ENCODE assay signal across 8 cellular contexts in genomic region chr2:158024288-158024898, GRCh38.
A peak's percentile ranks its signal among the peaks of the same experiment; 100 is the strongest.
DNase-seq lines count a peak whose midpoint lies in the region; ATAC-seq and TF ChIP-seq lines count a peak whose summit lies in the region.

No MANE protein-coding gene starts in this region.

- no peaks in the 10 kb centered on the region for H3K4me1 ChIP-seq in vagina

- no peak for TF ChIP-seq POLR2A in vagina (IDR thresholded peaks at IDR 0.05)

- peak in 1 of 3 donors; percentile 31 for TF ChIP-seq CTCF in omental fat pad (IDR thresholded peaks at IDR 0.05)
- TF ChIP-seq CTCF in vagina (IDR thresholded peaks at IDR 0.05): peak; percentile 61 to 82 (median 61)

- peak; percentile 62 for DNase-seq in Right ventricle myocardium superior
- DNase-seq in Right ventricle myocardium inferior (ENCODE audit: missing footprints): no peak
- DNase-seq in NCI-H748 treated with DMSO at 0.1 percent for 48 hours (lab: John Stamatoyannopoulos, UW): peak; percentile 30
- DNase-seq in activated T-cell treated with anti-CD3 and anti-CD28 coated beads for 1 hour (ENCODE audit: low read depth): peak; percentile 39
- peak; percentile 42 for DNase-seq in fibroblast of gingiva (ENCODE audit: low read depth)
- DNase-seq in omental fat pad (ENCODE audit: low spot score): peak; percentile 35
- DNase-seq in vagina (ENCODE audit: extremely low spot score in 2 of 2): no peak

- ATAC-seq in Right ventricle myocardium superior (ENCODE audit: poor library complexity) (peak; percentile 56), Right ventricle myocardium inferior (no peak), HG02973 (IDR thresholded peaks at IDR 0.05; ENCODE audit: unreplicated experiment) (peak; percentile 77), omental fat pad (ENCODE audit: low FRiP score) (no peak)

- H3K36me3 ChIP-seq in vagina: no peaks in the 10 kb centered on the region

- no peak overlapping the region for H3K27ac ChIP-seq in vagina

- H3K27me3 ChIP-seq in vagina: no peaks in the 10 kb centered on the region

- H3K4me3 ChIP-seq in vagina: no peak overlapping the region

- intact Hi-C loops in Right ventricle myocardium superior (cut with DNase I): loop anchor here (5.0 kb wide), 1 partner anchor 728 kb away; no protein-coding TSS in a partner anchor
- intact Hi-C loops in Right ventricle myocardium inferior (cut with DNase I): no loop called here
- intact Hi-C loops in vagina (cut with DNase I): loop anchor here (10.0 kb wide), 1 partner anchor 720 kb away; no protein-coding TSS in a partner anchor

- H3K9me3 ChIP-seq in vagina: no peaks in the 10 kb centered on the region

Comparison
In these comparisons a context has a peak if more than half of its experiments do, and no peak if none do; other contexts are left out.
1. ATAC-seq: peak in Right ventricle myocardium superior (single experiment) and HG02973 (single experiment); none in Right ventricle myocardium inferior (single experiment) and omental fat pad (single experiment).
2. DNase-seq: peak in Right ventricle myocardium superior (single experiment), NCI-H748 treated with DMSO at 0.1 percent for 48 hours (single experiment), activated T-cell treated with anti-CD3 and anti-CD28 coated beads for 1 hour (single experiment), fibroblast of gingiva (single experiment) and omental fat pad (single experiment); none in Right ventricle myocardium inferior (single experiment) and vagina (0 of 2).